ENCODE assay signal across 18 cellular contexts in the genomic region with DNA sequence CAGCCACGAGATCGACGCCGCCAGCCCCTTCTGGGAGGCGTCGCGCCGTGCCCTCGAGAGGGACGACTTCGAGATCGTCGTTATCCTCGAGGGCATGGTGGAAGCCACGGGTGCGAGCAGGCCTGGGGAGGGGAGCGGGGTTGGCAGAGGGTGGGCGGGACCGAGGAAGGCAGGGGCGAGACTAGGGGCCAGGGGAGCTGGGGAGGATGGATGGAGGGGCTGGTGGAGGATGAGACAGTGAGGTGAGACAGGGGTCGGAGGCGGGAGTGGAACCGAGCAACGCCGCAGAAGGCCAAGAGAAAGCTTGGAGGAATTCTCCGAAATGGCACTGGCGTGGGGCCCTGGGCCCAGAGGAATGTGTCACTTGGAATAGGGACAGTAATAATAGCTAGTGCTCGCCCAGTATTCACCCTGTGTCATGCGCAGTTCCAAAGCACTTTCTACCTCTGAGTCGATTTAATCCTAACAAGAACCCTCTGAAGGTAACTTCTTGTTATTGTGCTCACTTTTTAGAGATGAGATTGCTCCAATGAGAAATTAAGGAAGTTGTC. TPM values are rescaled to one million over a fixed set of nuclear protein-coding genes. Genes with fewer than 3 reads are reported as not detected.
DNase-seq lines count a peak whose midpoint lies in the region; ATAC-seq and TF ChIP-seq lines count a peak whose summit lies in the region.
"Had no signal": no experiment of that assay in that cellular context is flagged by ENCODE, and none has a peak within 500 bp of the region (broad histone marks: within the 10 kb centered on the region; RNA-seq: fewer than 3 reads in every experiment).

No MANE protein-coding gene starts in this region.

- CTCF ChIA-PET in activated CD8-positive, alpha-beta memory T cell treated with anti-CD3 and anti-CD28 coated beads, Interleukin-2, amount 10 ng/mL, durations not matched to agents 7 days and 5 days (lab: Charles Lee): interaction anchor here (0.7 to 28.8 kb wide), 26 partner anchors 9 to 456 kb away, joined by 3 to 633 read pairs (median 6); a partner anchor contains a TSS
- CTCF ChIA-PET in PC-9 (lab: Charles Lee): interaction anchor here (1.3 kb wide), 2 partner anchors 134 to 168 kb away, joined by 7 read pairs; no protein-coding TSS in a partner anchor
- CTCF ChIA-PET in CD4-positive, alpha-beta T cell (lab: Charles Lee): interaction anchor here (1.2 to 4.1 kb wide), 9 partner anchors 12 to 357 kb away, joined by 3 to 33 read pairs (median 8); a partner anchor contains a TSS

- peak overlapping the region; percentile 25 for H4K8ac ChIP-seq in neuronal stem cell (ENCODE audit: low read depth, low read length)

- H3K9me3 ChIP-seq in neuronal stem cell (replicated peaks in 1 of 2; ENCODE audit: control insufficient read depth in 2 of 2, insufficient read depth in 1 of 2, low read depth in 1 of 2, low read length in 2 of 2) (no peaks in the 10 kb centered on the region), PC-9 (ENCODE audit: insufficient read depth, low read depth) (no peaks in the 10 kb centered on the region)
- H3K9me3 ChIP-seq in CD4-positive, alpha-beta T cell (ENCODE audit: control insufficient read depth, low read length): no peaks in the 10 kb centered on the region
- H3K9me3 ChIP-seq: HAP-1 had no signal

- H3K27me3 ChIP-seq in dorsolateral prefrontal cortex (no peaks in the 10 kb centered on the region), neuronal stem cell (ENCODE audit: control insufficient read depth in 3 of 3, insufficient read depth in 3 of 3, low read depth in 1 of 3, low read length in 3 of 3) (peaks cover 0 to 40% (median 31%) of the 10 kb centered on the region in 3 experiments), PC-9 (ENCODE audit: insufficient read depth, low read depth) (peaks cover 30% of the 10 kb centered on the region)
- peaks cover 33% of the 10 kb centered on the region for H3K27me3 ChIP-seq in CD4-positive, alpha-beta T cell (ENCODE audit: control insufficient read depth, insufficient read depth, low read length)

- H3K4me1 ChIP-seq in neuronal stem cell (ENCODE audit: control insufficient read depth in 2 of 2, insufficient read depth in 1 of 2, low read depth in 1 of 2, low read length in 2 of 2) (peaks cover 3% of the 10 kb centered on the region in 2 donors), PC-9 (replicated peaks; ENCODE audit: insufficient read depth) (no peaks in the 10 kb centered on the region)
- H3K4me1 ChIP-seq: HAP-1 had no signal

- peak overlapping the region; percentile 87 for H2BK15ac ChIP-seq in neuronal stem cell (ENCODE audit: low read length)

- no peak for ATAC-seq in activated CD8-positive, alpha-beta memory T cell treated with anti-CD3 and anti-CD28 coated beads, Interleukin-2, amount 10 ng/mL, durations not matched to agents 7 days and 5 days
- no peak for ATAC-seq in CD4-positive, alpha-beta T cell (ENCODE audit: poor library complexity)

- H3K27me3 Mint-ChIP-seq in activated CD8-positive, alpha-beta memory T cell treated with anti-CD3 and anti-CD28 coated beads, Interleukin-2, amount 10 ng/mL, durations not matched to agents 7 days and 5 days: peaks cover 35% of the 10 kb centered on the region
- peaks cover 34% of the 10 kb centered on the region for H3K27me3 Mint-ChIP-seq in CD4-positive, alpha-beta T cell

- peak overlapping the region; percentile 44 for H3K4me3 Mint-ChIP-seq in activated CD8-positive, alpha-beta memory T cell treated with anti-CD3 and anti-CD28 coated beads, Interleukin-2, amount 10 ng/mL, durations not matched to agents 7 days and 5 days
- no peak overlapping the region for H3K4me3 Mint-ChIP-seq in CD4-positive, alpha-beta T cell

- no peaks in the 10 kb centered on the region for H3K36me3 ChIP-seq in neuronal stem cell (replicated peaks in 1 of 2; ENCODE audit: control insufficient read depth in 2 of 2, insufficient read depth in 2 of 2, low read length in 2 of 2)
- H3K36me3 ChIP-seq in PC-9 (ENCODE audit: low read depth): no peaks in the 10 kb centered on the region
- H3K36me3 ChIP-seq: HAP-1 had no signal

- peak overlapping the region in 33 of 59 donors; percentile 14 to 79 (median 67) for H3K4me3 ChIP-seq in dorsolateral prefrontal cortex
- no peak overlapping the region for H3K4me3 ChIP-seq in neuronal stem cell (ENCODE audit: low read length in 2 of 2)
- no peak overlapping the region for H3K4me3 ChIP-seq in PC-9
- H3K4me3 ChIP-seq: HAP-1 had no signal

- H2BK12ac ChIP-seq in neuronal stem cell (ENCODE audit: low read length): peak overlapping the region; percentile 68

- no peak overlapping the region for H4K91ac ChIP-seq in neuronal stem cell (ENCODE audit: low read depth, low read length, poor library complexity)

- H3K9me3 Mint-ChIP-seq in activated CD8-positive, alpha-beta memory T cell treated with anti-CD3 and anti-CD28 coated beads, Interleukin-2, amount 10 ng/mL, durations not matched to agents 7 days and 5 days (ENCODE audit: low read depth): no peaks in the 10 kb centered on the region
- no peaks in the 10 kb centered on the region for H3K9me3 Mint-ChIP-seq in CD4-positive, alpha-beta T cell

- H3F3A ChIP-seq in PC-9 (ENCODE audit: insufficient read depth, low read depth): no peaks in the 10 kb centered on the region

- POLR2A ChIA-PET in PC-9 (lab: Charles Lee; ENCODE audit: unreplicated experiment): no interaction called here
- POLR2A ChIA-PET in CD4-positive, alpha-beta T cell (lab: Charles Lee): interaction anchor here (1.8 kb wide), 1 partner anchor 12 kb away, joined by 23 read pairs; a partner anchor contains a TSS

- H3K27ac ChIP-seq in dorsolateral prefrontal cortex: peak overlapping the region; percentile 75 to 100 (median 97)
- H3K27ac ChIP-seq in neuronal stem cell (replicated peaks; ENCODE audit: low read length): no peak overlapping the region
- H3K27ac ChIP-seq in PC-9: no peak overlapping the region
- no peak overlapping the region for H3K27ac ChIP-seq in CD4-positive, alpha-beta T cell (ENCODE audit: low read depth, low read length)
- H3K27ac ChIP-seq: 22Rv1, HL-60 had no signal

- peak overlapping the region; percentile 19 for H3K23ac ChIP-seq in neuronal stem cell (ENCODE audit: low read depth, low read length, poor library complexity)

- no peaks in the 10 kb centered on the region for H3K79me1 ChIP-seq in neuronal stem cell (ENCODE audit: low read depth, low read length)

- H4K20me1 ChIP-seq in PC-9 (ENCODE audit: insufficient read depth): no peaks in the 10 kb centered on the region

- no peak for TF ChIP-seq CTCF in dorsolateral prefrontal cortex (IDR thresholded peaks at IDR 0.05 in 54 of 56, conservative IDR thresholded peaks at IDR 0.05 in 2 of 56; ENCODE audit: low read depth in 1 of 56, partially characterized antibody in 56 of 56)
- no peak for TF ChIP-seq CTCF in PC-9 (conservative IDR thresholded peaks at IDR 0.05)
- no peak for TF ChIP-seq CTCF in CD4-positive, alpha-beta T cell (IDR thresholded peaks at IDR 0.05)

- H2AFZ ChIP-seq in neuronal stem cell (ENCODE audit: low read length) (no peak overlapping the region), PC-9 (no peak overlapping the region)

- peak overlapping the region; percentile 10 for H3K4ac ChIP-seq in neuronal stem cell (ENCODE audit: low read length)

- H2BK120ac ChIP-seq in neuronal stem cell (ENCODE audit: low read depth, low read length): no peak overlapping the region

- no CpG with 5 or more reads among the region's 30 CpGs for WGBS in neuronal stem cell (ENCODE audit: extremely low coverage in 2 of 2, insufficient read length in 2 of 2, insufficient replicate concordance in 1 of 2), 2 donors

- peak overlapping the region; percentile 49 for H2AK5ac ChIP-seq in neuronal stem cell (ENCODE audit: low read depth, low read length)

- BruUV-seq in PC-9 (replicated peaks; lab: Mats Ljungman, UMichigan): no TSS peak

- no peaks in the 10 kb centered on the region for H3K36me3 Mint-ChIP-seq in activated CD8-positive, alpha-beta memory T cell treated with anti-CD3 and anti-CD28 coated beads, Interleukin-2, amount 10 ng/mL, durations not matched to agents 7 days and 5 days
- H3K36me3 Mint-ChIP-seq in CD4-positive, alpha-beta T cell (ENCODE audit: low read depth): peaks cover 34% of the 10 kb centered on the region

- H3K14ac ChIP-seq in neuronal stem cell (ENCODE audit: low read length): no peak overlapping the region

- no peak overlapping the region for H3K27ac Mint-ChIP-seq in activated CD8-positive, alpha-beta memory T cell treated with anti-CD3 and anti-CD28 coated beads, Interleukin-2, amount 10 ng/mL, durations not matched to agents 7 days and 5 days
- H3K27ac Mint-ChIP-seq in CD4-positive, alpha-beta T cell: no peak overlapping the region
- H3K27ac Mint-ChIP-seq: CD14-positive monocyte had no signal

- H3K79me2 ChIP-seq in PC-9 (ENCODE audit: low read depth): no peaks in the 10 kb centered on the region

- H2BK5ac ChIP-seq in neuronal stem cell (ENCODE audit: low read length): peak overlapping the region; percentile 46

- no peak for DNase-seq in activated CD8-positive, alpha-beta memory T cell treated with anti-CD3 and anti-CD28 coated beads, Interleukin-2, amount 10 ng/mL, durations not matched to agents 7 days and 5 days
- DNase-seq in activated CD8-positive, alpha-beta memory T cell treated with anti-CD3 and anti-CD28 coated beads, Interleukin-2, amount 50 U/mL, for 4 hours: no peak
- DNase-seq in dorsolateral prefrontal cortex: no peak
- DNase-seq in neuronal stem cell (ENCODE audit: low spot score): no peak
- DNase-seq in PC-9: no peak
- no peak for DNase-seq in NCI-H1436 treated with DMSO at 0.1 percent for 48 hours (lab: John Stamatoyannopoulos, UW)
- DNase-seq in inferior parietal cortex (ENCODE audit: extremely low spot score): no peak
- no peak for DNase-seq in CD4-positive, alpha-beta T cell

- H3K4me2 ChIP-seq in neuronal stem cell (ENCODE audit: insufficient read depth, low read length, poor library complexity, severe bottlenecking): no peak overlapping the region
- no peak overlapping the region for H3K4me2 ChIP-seq in PC-9

- peak overlapping the region; percentile 98 for H3K18ac ChIP-seq in neuronal stem cell (ENCODE audit: low read length)

- no peak overlapping the region for H3K9ac ChIP-seq in neuronal stem cell (ENCODE audit: low read depth, low read length, poor library complexity)

- intact Hi-C loops in dorsolateral prefrontal cortex (cut with DNase I): loop anchor here (2.0 to 5.0 kb wide), 5 partner anchors 14 to 292 kb away; a partner anchor contains a TSS
- intact Hi-C loops in PC-9 (cut with micrococcal nuclease; ENCODE audit: unreplicated experiment): loop anchor here (1.0 to 10.0 kb wide), 2 partner anchors 206 to 520 kb away; no protein-coding TSS in a partner anchor
- intact Hi-C loops in CD4-positive, alpha-beta T cell (cut with DNase I, micrococcal nuclease): loop anchor here (1.0 to 5.0 kb wide), 5 partner anchors 38 to 167 kb away; no protein-coding TSS in a partner anchor

- no peaks in the 10 kb centered on the region for H3K9me2 ChIP-seq in PC-9 (ENCODE audit: insufficient read depth)

- H3K4me1 Mint-ChIP-seq in activated CD8-positive, alpha-beta memory T cell treated with anti-CD3 and anti-CD28 coated beads, Interleukin-2, amount 10 ng/mL, durations not matched to agents 7 days and 5 days: peaks cover 10% of the 10 kb centered on the region
- peaks cover 18% of the 10 kb centered on the region for H3K4me1 Mint-ChIP-seq in CD4-positive, alpha-beta T cell (ENCODE audit: low read depth)

RNA-seq across cellular contexts. Expression of a gene that starts 3.5 kb away (rescaled TPM):
- total RNA-seq in activated CD8-positive, alpha-beta memory T cell treated with anti-CD3 and anti-CD28 coated beads, Interleukin-2, amount 10 ng/mL, durations not matched to agents 7 days and 5 days: not detected
- total RNA-seq in dorsolateral prefrontal cortex (100 to 1,000 TPM in 76 of 120 experiments, 10 to 100 TPM in 44; 68.4 to 189 (median 105) TPM), PC-9 (2021) (not detected in 2 replicates)
- 0.01 TPM for polyA plus RNA-seq in neuronal stem cell (2013, experiment 1 of 2)
- polyA plus RNA-seq in neuronal stem cell (2013, experiment 2 of 2): 0.01 TPM
- not detected for total RNA-seq in CD4-positive, alpha-beta T cell
- total RNA-seq: G401, HT1080, IMR-90, PC-3 had no signal
- polyA plus RNA-seq: AG04450, CD14-positive monocyte, IMR-90 had no signal

RNA-seq across cellular contexts. Expression of a gene that starts 13.6 kb away (rescaled TPM):
- 10 to 100 TPM; 30.9 to 35.0 TPM for total RNA-seq in activated CD8-positive, alpha-beta memory T cell treated with anti-CD3 and anti-CD28 coated beads, Interleukin-2, amount 10 ng/mL, durations not matched to agents 7 days and 5 days
- 100 to 1,000 TPM; 106 to 269 (median 187) TPM for total RNA-seq in dorsolateral prefrontal cortex
- 12.3 TPM for polyA plus RNA-seq in neuronal stem cell (2013, experiment 1 of 2)
- 12.6 TPM for polyA plus RNA-seq in neuronal stem cell (2013, experiment 2 of 2)
- 27.4 and 38.0 TPM in 2 replicates for total RNA-seq in PC-9 (2021)
- total RNA-seq in CD4-positive, alpha-beta T cell: 10 to 100 TPM; 33.1 to 33.7 TPM

RNA-seq across cellular contexts. Expression of a gene that starts 14.9 kb away (rescaled TPM):
- total RNA-seq in activated CD8-positive, alpha-beta memory T cell treated with anti-CD3 and anti-CD28 coated beads, Interleukin-2, amount 10 ng/mL, durations not matched to agents 7 days and 5 days: not detected
- 100 to 1,000 TPM in 99 of 120 experiments, 10 to 100 TPM in 21; 53.1 to 378 (median 135) TPM for total RNA-seq in dorsolateral prefrontal cortex
- polyA plus RNA-seq in neuronal stem cell (2013, experiment 1 of 2): 0.08 TPM
- 0.22 TPM for polyA plus RNA-seq in neuronal stem cell (2013, experiment 2 of 2)
- total RNA-seq in PC-9 (2021): not detected in 2 replicates
- total RNA-seq in CD4-positive, alpha-beta T cell: not detected
- total RNA-seq: G401, HT1080, IMR-90, MCF 10A had no signal
- polyA plus RNA-seq: AG04450, CD14-positive monocyte, IMR-90 had no signal

RNA-seq across cellular contexts. Expression of a gene that starts 30.7 kb away (rescaled TPM):
- not detected for total RNA-seq in activated CD8-positive, alpha-beta memory T cell treated with anti-CD3 and anti-CD28 coated beads, Interleukin-2, amount 10 ng/mL, durations not matched to agents 7 days and 5 days
- total RNA-seq in dorsolateral prefrontal cortex (1,000 to 10,000 TPM in 6 of 120 experiments, 100 to 1,000 TPM in 114; 289 to 1,943 (median 637) TPM), PC-9 (2021) (1.1 TPM in 2 replicates)
- 56.5 TPM for polyA plus RNA-seq in neuronal stem cell (2013, experiment 1 of 2)
- polyA plus RNA-seq in neuronal stem cell (2013, experiment 2 of 2): 57.9 TPM
- total RNA-seq in CD4-positive, alpha-beta T cell: not detected
- total RNA-seq: G401, HT1080, MCF 10A, PC-3 had no signal
- polyA plus RNA-seq: CD14-positive monocyte had no signal

RNA-seq across cellular contexts. Expression of a gene that starts 53.1 kb away (rescaled TPM):
- total RNA-seq in activated CD8-positive, alpha-beta memory T cell treated with anti-CD3 and anti-CD28 coated beads, Interleukin-2, amount 10 ng/mL, durations not matched to agents 7 days and 5 days: 1 to 10 TPM; 5.3 to 5.9 TPM
- 10 to 100 TPM in 7 of 120 experiments, 1 to 10 TPM in 113; 4.7 to 13.1 (median 7.1) TPM for total RNA-seq in dorsolateral prefrontal cortex
- 4.9 TPM for polyA plus RNA-seq in neuronal stem cell (2013, experiment 1 of 2)
- 5.1 TPM for polyA plus RNA-seq in neuronal stem cell (2013, experiment 2 of 2)
- total RNA-seq in PC-9 (2021): 3.3 and 4.0 TPM in 2 replicates
- total RNA-seq in CD4-positive, alpha-beta T cell: 1 to 10 TPM; 2.1 to 2.2 TPM

Comparison
In these comparisons a context has a peak if more than half of its experiments do, and no peak if none do; other contexts are left out.
1. H3K27ac ChIP-seq: peak in dorsolateral prefrontal cortex (59 of 59); none in neuronal stem cell (single experiment), PC-9 (single experiment) and CD4-positive, alpha-beta T cell (single experiment).
2. H3K4me3 ChIP-seq: peak in dorsolateral prefrontal cortex (33 of 59); none in neuronal stem cell (0 of 2) and PC-9 (single experiment).
3. RNA of a gene that starts 3.5 kb away (total RNA-seq): 68.4 to 189 TPM in dorsolateral prefrontal cortex; not detected in PC-9, not detected in CD4-positive, alpha-beta T cell and not detected in activated CD8-positive, alpha-beta memory T cell treated with anti-CD3 and anti-CD28 coated beads, Interleukin-2, amount 10 ng/mL, durations not matched to agents 7 days and 5 days; every median in the first group is over 10 times any median in the second.
4. RNA of a gene that starts 14.9 kb away (total RNA-seq): 53.1 to 378 TPM in dorsolateral prefrontal cortex; not detected in PC-9, not detected in CD4-positive, alpha-beta T cell and not detected in activated CD8-positive, alpha-beta memory T cell treated with anti-CD3 and anti-CD28 coated beads, Interleukin-2, amount 10 ng/mL, durations not matched to agents 7 days and 5 days; every median in the first group is over 10 times any median in the second.